In the genomic region with DNA sequence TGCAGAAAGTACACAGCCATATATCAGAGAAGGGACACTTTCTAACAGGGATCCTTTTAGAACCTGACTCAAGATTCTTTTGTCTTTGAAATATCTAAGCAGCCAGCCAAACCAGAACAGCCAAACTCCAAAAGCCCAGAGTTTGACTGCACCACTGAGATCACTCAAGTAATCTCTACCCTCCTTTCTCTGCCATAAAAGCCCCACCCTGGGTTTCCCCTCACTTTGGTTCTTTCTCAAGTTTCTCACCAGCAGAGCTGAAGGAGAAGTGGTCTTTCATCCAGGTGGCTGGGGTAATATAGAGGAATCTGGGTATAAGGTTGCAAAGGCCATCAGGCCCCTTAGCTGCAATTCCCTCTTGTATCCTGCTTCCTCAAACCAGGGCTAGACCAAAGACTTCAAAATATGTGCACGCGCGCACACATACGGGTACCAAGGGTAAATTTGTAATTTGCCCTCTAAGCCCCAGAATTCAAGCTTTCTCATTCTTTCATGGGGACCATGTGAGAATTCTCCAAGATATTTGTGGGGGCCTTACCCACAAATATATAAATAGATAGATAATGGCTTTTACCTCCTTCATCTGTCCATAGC, we compare ENCODE assay signal across 33 cellular contexts. TPM values are rescaled to one million over a fixed set of nuclear protein-coding genes. Genes with fewer than 3 reads are reported as not detected.
"Had no signal": no experiment of that assay in that cellular context is flagged by ENCODE, and none has a peak within 500 bp of the region (broad histone marks: within the 10 kb centered on the region; RNA-seq: fewer than 3 reads in every experiment).

No MANE protein-coding gene starts in this region.

- H2AFZ ChIP-seq: parathyroid adenoma had no signal

- H3K79me2 ChIP-seq: parathyroid adenoma had no signal

- H3K36me3 ChIP-seq: colonic mucosa, gastrocnemius medialis, stomach, thyroid gland had no signal

- H3K4me2 ChIP-seq: smooth muscle cell had no signal

- H3K27ac ChIP-seq: colonic mucosa, epithelial cell of prostate, gastrocnemius medialis, parathyroid adenoma, stomach, thyroid gland had no signal

- H3K36me3 Mint-ChIP-seq: memory B cell, natural killer cell had no signal

- FAIRE-seq: keratinocyte had no signal

- H3K27me3 Mint-ChIP-seq: progenitor cell of endocrine pancreas, type B pancreatic cell had no signal

- H3K27me3 ChIP-seq: colonic mucosa, gastrocnemius medialis, thyroid gland had no signal

- DNase-seq: colonic mucosa; effector CD8-positive, alpha-beta T cell; endodermal cell; foreskin fibroblast; gastrocnemius medialis; natural killer cell; stimulated activated CD4-positive, alpha-beta T cell treated with anti-CD3 and anti-CD28 coated beads, Interleukin-12 subunit alpha, Interleukin-12 subunit beta, amount 100 ng/mL, for 4 hours; stimulated activated CD4-positive, alpha-beta T cell treated with anti-CD3 and anti-CD28 coated beads, Interleukin-1b, Interleukin-23, amount 100 ng/mL, for 48 hours; stimulated activated CD4-positive, alpha-beta T cell treated with anti-CD3 and anti-CD28 coated beads, Interleukin-4, amount 100 ng/mL, for 1 hour; stimulated activated CD8-positive, alpha-beta memory T cell treated with anti-CD3 and anti-CD28 coated beads, Interleukin-4, amount 100 ng/mL, for 48 hours; stimulated activated naive CD4-positive, alpha-beta T cell treated with Interleukin-2 at 50 U/mL for 16 hours; stomach; thyroid gland had no signal

- ATAC-seq: esophagus mucosa, gastrocnemius medialis, left lobe of liver, natural killer cell, sciatic nerve had no signal

- H3K9ac ChIP-seq: parathyroid adenoma had no signal

- H3K4me3 Mint-ChIP-seq: dendritic cell treated with granulocyte-macrophage colony-stimulating factor and Interleukin-4, amounts not matched to agents 40 ng/mL and 50 ng/mL, for 4 days; endodermal cell; memory B cell; natural killer cell; type B pancreatic cell had no signal

- H3K27ac Mint-ChIP-seq: dendritic cell treated with granulocyte-macrophage colony-stimulating factor and Interleukin-4, amounts not matched to agents 40 ng/mL and 50 ng/mL, for 4 days; endodermal cell; memory B cell; natural killer cell; progenitor cell of endocrine pancreas; type B pancreatic cell had no signal

- H3K4me3 ChIP-seq: colonic mucosa, gastrocnemius medialis, lung, smooth muscle cell, stomach, thyroid gland had no signal

- H3K9me3 Mint-ChIP-seq: dendritic cell treated with granulocyte-macrophage colony-stimulating factor and Interleukin-4, amounts not matched to agents 40 ng/mL and 50 ng/mL, for 4 days; type B pancreatic cell had no signal

- H3K4me1 ChIP-seq: colonic mucosa, gastrocnemius medialis, parathyroid adenoma, stomach, thyroid gland had no signal

- H3K9me3 ChIP-seq: colonic mucosa, gastrocnemius medialis, stomach, thyroid gland had no signal

- H3K4me1 Mint-ChIP-seq: endodermal cell, memory B cell, natural killer cell had no signal

RNA-seq across cellular contexts. Expression of a gene that starts 42.9 kb away (rescaled TPM):
- total RNA-seq: endodermal cell, esophagus mucosa, gastrocnemius medialis, glomerular endothelial cell, left lobe of liver, liver, lung, mononuclear cell, natural killer cell, osteoblast, progenitor cell of endocrine pancreas, sciatic nerve, stomach, subcutaneous adipose tissue, temporal lobe, thyroid gland, urinary bladder had no signal
- polyA plus RNA-seq: keratinocyte, liver, lung, neural cell, stomach, urinary bladder had no signal

RNA-seq across cellular contexts. Expression of a gene that starts 53.0 kb away (rescaled TPM):
- total RNA-seq: colonic mucosa, endodermal cell, esophagus mucosa, gastrocnemius medialis, glomerular endothelial cell, left lobe of liver, liver, mononuclear cell, natural killer cell, osteoblast, progenitor cell of endocrine pancreas, sciatic nerve, smooth muscle cell, stomach, subcutaneous adipose tissue, temporal lobe, thyroid gland, urinary bladder had no signal
- polyA plus RNA-seq: keratinocyte, liver, lung, neural cell, smooth muscle cell, stomach, urinary bladder had no signal
